In the genomic region with DNA sequence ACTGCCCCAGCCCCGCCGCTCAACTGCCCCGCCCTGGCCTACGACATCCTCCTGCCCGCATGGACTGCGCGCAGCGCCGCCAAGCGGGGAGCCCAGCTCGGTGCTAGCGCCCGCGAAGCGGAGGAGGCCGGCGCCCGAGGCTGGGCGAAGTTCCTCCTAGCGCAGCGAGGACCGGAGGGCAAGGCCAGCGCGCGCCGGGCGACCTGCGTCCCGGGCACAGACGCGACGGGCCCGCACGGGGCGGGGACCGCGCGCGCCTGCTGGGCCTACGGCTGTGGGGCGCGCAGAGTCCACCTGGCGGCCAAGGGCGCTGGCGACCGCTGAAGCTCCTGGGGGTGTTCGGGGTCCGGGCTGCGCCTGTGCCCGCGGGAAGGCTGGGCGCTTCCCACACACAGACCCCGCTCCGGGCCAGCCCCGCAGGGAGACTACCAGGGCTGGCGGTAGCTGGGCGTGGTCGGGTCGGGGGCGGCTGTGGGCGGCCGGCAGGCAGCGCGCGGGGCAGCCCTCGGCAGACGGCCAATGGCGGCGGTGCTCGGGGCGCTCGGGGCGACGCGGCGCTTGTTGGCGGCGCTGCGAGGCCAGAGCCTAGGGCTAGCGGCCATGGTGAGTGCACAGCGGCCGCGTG, we compare ENCODE assay signal across 8 cellular contexts. TPM values are rescaled to one million over a fixed set of nuclear protein-coding genes. Genes with fewer than 3 reads are reported as not detected.
DNase-seq lines count a peak whose midpoint lies in the region; ATAC-seq, FAIRE-seq and TF ChIP-seq lines count a peak whose summit lies in the region.

A gene (plus strand): TSS at position 511 of the 625 bp plus-strand sequence. CDS start 9 bp downstream, at position 520.

- peak within 1 kb of the TSS; percentile 97 for H3K9ac ChIP-seq in HepG2 (ENCODE audit: insufficient read depth, low read depth, low read length)

- no peaks in the 10 kb centered on the region for H3K9me3 ChIP-seq in CD4-positive, CD25-positive, alpha-beta regulatory T cell (ENCODE audit: control insufficient read depth in 2 of 2, low read length in 2 of 2)
- H3K9me3 ChIP-seq in HepG2 (ENCODE audit: low read length), result no peaks in the 10 kb centered on the region

- TF ChIP-seq POLR2A in HepG2 (IDR thresholded peaks at IDR 0.05; ENCODE audit: insufficient read depth in 1 of 2, low read depth in 2 of 2, low read length in 2 of 2), result peak; percentile 74

- TF ChIP-seq CTCF in HepG2 (CRISPR knock-in tag; IDR thresholded peaks at IDR 0.05), result peak; percentile 94

- no peaks in the 10 kb centered on the region for H3K27me3 ChIP-seq in CD4-positive, CD25-positive, alpha-beta regulatory T cell (ENCODE audit: control insufficient read depth, insufficient read depth, low read length)
- H3K27me3 ChIP-seq in HepG2 (ENCODE audit: control insufficient read depth in 1 of 2, insufficient read depth in 2 of 2, low read length in 2 of 2), result no peaks in the 10 kb centered on the region

- no CpG with 5 or more reads among the region's 83 CpGs for WGBS in HepG2 (ENCODE audit: low lambda C conversion rate)

- no peaks in the 10 kb centered on the region for H3K27me3 Mint-ChIP-seq in CD4-positive, CD25-positive, alpha-beta regulatory T cell
- H3K27me3 Mint-ChIP-seq in activated CD4-positive, alpha-beta T cell treated with anti-CD3 and anti-CD28 coated beads, Interleukin-2, amount 10 ng/mL, durations not matched to agents 7 days and 5 days, result no peaks in the 10 kb centered on the region

- peak within 1 kb of the TSS; percentile 98 to 100 (median 98) for H3K27ac Mint-ChIP-seq in CD4-positive, CD25-positive, alpha-beta regulatory T cell
- peak within 1 kb of the TSS; percentile 99 for H3K27ac Mint-ChIP-seq in activated CD4-positive, alpha-beta T cell treated with anti-CD3 and anti-CD28 coated beads, Interleukin-2, amount 10 ng/mL, durations not matched to agents 7 days and 5 days

- peaks cover 11% of the 10 kb centered on the region for H3K36me3 ChIP-seq in CD4-positive, CD25-positive, alpha-beta regulatory T cell (ENCODE audit: control insufficient read depth, insufficient read depth, low read length)
- peaks cover 0 to 11% of the 10 kb centered on the region in 2 experiments; a peak in 1 of 5 replicates for H3K36me3 ChIP-seq in HepG2 (replicated peaks in 1 of 2; ENCODE audit: control insufficient read depth in 1 of 2, insufficient read depth in 2 of 2, low read length in 2 of 2)

- peaks cover 9% of the 10 kb centered on the region for H3K36me3 Mint-ChIP-seq in CD4-positive, CD25-positive, alpha-beta regulatory T cell
- H3K36me3 Mint-ChIP-seq in activated CD4-positive, alpha-beta T cell treated with anti-CD3 and anti-CD28 coated beads, Interleukin-2, amount 10 ng/mL, durations not matched to agents 7 days and 5 days (ENCODE audit: low read depth), result peaks cover 19% of the 10 kb centered on the region

- H3K4me1 Mint-ChIP-seq in CD4-positive, CD25-positive, alpha-beta regulatory T cell, result peaks cover 0 to 17% (median 8%) of the 10 kb centered on the region in 4 donors
- H3K4me1 Mint-ChIP-seq in activated CD4-positive, alpha-beta T cell treated with anti-CD3 and anti-CD28 coated beads, Interleukin-2, amount 10 ng/mL, durations not matched to agents 7 days and 5 days, result peaks cover 23% of the 10 kb centered on the region

- H3K4me2 ChIP-seq in HepG2 (ENCODE audit: low read depth, low read length), result peak within 1 kb of the TSS; percentile 94

- H3K79me2 ChIP-seq in HepG2 (ENCODE audit: insufficient read depth, low read length), result peaks cover 4% of the 10 kb centered on the region

- POLR2A ChIA-PET in activated CD4-positive, alpha-beta T cell treated with anti-CD3 and anti-CD28 coated beads, Interleukin-2, amount 10 ng/mL, durations not matched to agents 7 days and 5 days (lab: Charles Lee), result interaction anchor here (0.6 kb wide), 2 partner anchors 59 to 132 kb away, joined by 3 read pairs; a partner anchor contains a TSS
- POLR2A ChIA-PET in HepG2 (lab: Yijun Ruan, JAX), result interaction anchor here (0.5 to 2.2 kb wide), 20 partner anchors 8 to 317 kb away, joined by 3 to 19 read pairs (median 4); a partner anchor contains a TSS

- TF ChIP-seq EP300 in HepG2 (IDR thresholded peaks at IDR 0.05; ENCODE audit: low read depth in 2 of 2, low read length in 2 of 2), result 0 out of 4 replicates have a peak, but pooled peaks of 1 of the 2 experiments have one; percentile 12
- no peak for TF ChIP-seq EP300 in HepG2 (CRISPR knock-in tag; IDR thresholded peaks at IDR 0.05; ENCODE audit: borderline replicate concordance)

- peak within 1 kb of the TSS; percentile 89 for H3K4me3 ChIP-seq in CD4-positive, CD25-positive, alpha-beta regulatory T cell (ENCODE audit: low read depth, low read length)
- peak within 1 kb of the TSS; percentile 85 to 95 (median 87) for H3K4me3 ChIP-seq in HepG2 (replicated peaks in 1 of 3; ENCODE audit: insufficient read depth in 1 of 3, low read depth in 2 of 3, low read length in 3 of 3)

- peak within 1 kb of the TSS; percentile 91 for H3K27ac ChIP-seq in CD4-positive, CD25-positive, alpha-beta regulatory T cell (ENCODE audit: insufficient read depth, low read length, poor library complexity, severe bottlenecking)
- H3K27ac ChIP-seq in HepG2 (ENCODE audit: extremely low read length, insufficient read depth, low read length), result peak within 1 kb of the TSS; percentile 99

- ATAC-seq in CD4-positive, CD25-positive, alpha-beta regulatory T cell (ENCODE audit: low read depth in 2 of 2), result peak; percentile 89 to 91
- ATAC-seq in GM19372 (IDR thresholded peaks at IDR 0.05; ENCODE audit: low read depth, unreplicated experiment) (peak; percentile 70), HG03521 (IDR thresholded peaks at IDR 0.05; ENCODE audit: unreplicated experiment) (peak; percentile 73), HepG2 (peak; percentile 91)

- H4K20me1 ChIP-seq in HepG2 (ENCODE audit: insufficient read depth, low read length), result no peaks in the 10 kb centered on the region

- no TSS peak for BruUV-seq in HepG2 (replicated peaks; lab: Mats Ljungman, UMichigan)

- peak; percentile 50 for FAIRE-seq in HepG2 (lab: Jason Lieb, UNC)

- DNase-seq in CD4-positive, CD25-positive, alpha-beta regulatory T cell, result peak; percentile 80 to 96 (median 91)
- peak; percentile 97 for DNase-seq in NCI-H69 (lab: John Stamatoyannopoulos, UW)
- peak; percentile 93 for DNase-seq in activated CD4-positive, alpha-beta T cell treated with anti-CD3 and anti-CD28 coated beads, Interleukin-2, amount 10 ng/mL, durations not matched to agents 7 days and 5 days
- DNase-seq in dedifferentiated amniotic fluid mesenchymal stem cell (ENCODE audit: extremely low spot score), result peak; percentile 76
- DNase-seq in HepG2 (ENCODE audit: low spot score), result peak; percentile 80
- DNase-seq in stimulated activated CD4-positive, alpha-beta T cell treated with anti-CD3 and anti-CD28 coated beads, Interleukin-2, amount 100 ng/mL, for 48 hours, result peak; percentile 92 to 94

- H3K4me1 ChIP-seq in CD4-positive, CD25-positive, alpha-beta regulatory T cell (ENCODE audit: control insufficient read depth, insufficient read depth, low read length, poor library complexity, severe bottlenecking), result peaks cover 4% of the 10 kb centered on the region
- H3K4me1 ChIP-seq in HepG2 (ENCODE audit: insufficient read depth, low read length), result peaks cover 13% of the 10 kb centered on the region; the same call in 1 of the 2 replicates

- peak; percentile 88 for TF ChIP-seq RAD21 in HepG2 (CRISPR knock-in tag; IDR thresholded peaks at IDR 0.05)

- in situ Hi-C loops in HepG2 (cut with HindIII; ENCODE audit: extremely low pct_ligation_motif_present, low pct_unique_long_range_greater_than_20kb), result no loop called here

- no peaks in the 10 kb centered on the region for H3K9me3 Mint-ChIP-seq in CD4-positive, CD25-positive, alpha-beta regulatory T cell
- H3K9me3 Mint-ChIP-seq in activated CD4-positive, alpha-beta T cell treated with anti-CD3 and anti-CD28 coated beads, Interleukin-2, amount 10 ng/mL, durations not matched to agents 7 days and 5 days, result no peaks in the 10 kb centered on the region

- CTCF ChIA-PET in activated CD4-positive, alpha-beta T cell treated with anti-CD3 and anti-CD28 coated beads, Interleukin-2, amount 10 ng/mL, durations not matched to agents 7 days and 5 days (lab: Charles Lee), result interaction anchor here (0.5 to 2.8 kb wide), 43 partner anchors 9 to 917 kb away, joined by 3 to 36 read pairs (median 4); a partner anchor contains a TSS
- CTCF ChIA-PET in HepG2 (lab: Yijun Ruan, JAX; ENCODE audit: low intra/inter-chr PET ratio, low total read pairs), result no interaction called here

- intact Hi-C loops in HepG2 (cut with micrococcal nuclease; ENCODE audit: unreplicated experiment), result loop anchor here (2.0 kb wide), 3 partner anchors 30 to 166 kb away; a partner anchor contains a TSS

- H3K4me3 Mint-ChIP-seq in CD4-positive, CD25-positive, alpha-beta regulatory T cell, result peak within 1 kb of the TSS; percentile 95 to 98 (median 97)
- H3K4me3 Mint-ChIP-seq in activated CD4-positive, alpha-beta T cell treated with anti-CD3 and anti-CD28 coated beads, Interleukin-2, amount 10 ng/mL, durations not matched to agents 7 days and 5 days, result peak within 1 kb of the TSS; percentile 92

- H2AFZ ChIP-seq in HepG2 (ENCODE audit: low read length), result no peak within 1 kb of the TSS

RNA-seq across cellular contexts. Expression of the gene that starts here (rescaled TPM):
- 10.6 TPM for total RNA-seq in CD4-positive, CD25-positive, alpha-beta regulatory T cell
- polyA plus RNA-seq in CD4-positive, CD25-positive, alpha-beta regulatory T cell, result 10 to 100 TPM; 10.3 to 12.5 (median 11.5) TPM
- 10 to 100 TPM; 15.4 to 15.7 TPM for total RNA-seq in activated CD4-positive, alpha-beta T cell treated with anti-CD3 and anti-CD28 coated beads, Interleukin-2, amount 10 ng/mL, durations not matched to agents 7 days and 5 days
- total RNA-seq in HepG2 (2016; rRNA removed; fragmentation: Illumina TruSeq; extraction: Trizol), result 12.0 and 12.3 TPM in 2 replicates
- 7.1 and 9.2 TPM in 2 replicates for total RNA-seq in HepG2 (2016; cell fraction: cytosol; rRNA removed; fragmentation: Illumina TruSeq; extraction: Trizol; ENCODE audit: low read depth)
- total RNA-seq in HepG2 (2016; cell fraction: insoluble cytoplasmic fraction; rRNA removed; fragmentation: Illumina TruSeq; extraction: Trizol), result 11.0 and 11.8 TPM in 2 replicates
- 10.6 and 11.8 TPM in 2 replicates for total RNA-seq in HepG2 (2016; cell fraction: membrane; rRNA removed; fragmentation: Illumina TruSeq; extraction: Trizol)
- 9.6 and 10.0 TPM in 2 replicates for total RNA-seq in HepG2 (2016; cell fraction: nucleus; rRNA removed; fragmentation: Illumina TruSeq; extraction: Trizol)
- 4.1 and 5.5 TPM in 2 replicates for polyA plus RNA-seq in HepG2 (2011; rRNA removed)
- polyA plus RNA-seq in HepG2 (2011; cell fraction: cytosol; rRNA removed), result 3.9 and 4.1 TPM in 2 replicates
- polyA plus RNA-seq in HepG2 (2011; cell fraction: nucleus; rRNA removed), result 4.0 and 4.1 TPM in 2 replicates
- 3.2 and 4.6 TPM in 2 replicates for polyA plus RNA-seq in HepG2 (2012)
- polyA plus RNA-seq in HepG2 (2016; cell fraction: cytosol; fragmentation: Illumina TruSeq; extraction: Trizol; ENCODE audit: low read depth), result 8.6 and 11.4 TPM in 2 replicates
- 10.4 and 11.3 TPM in 2 replicates for polyA plus RNA-seq in HepG2 (2016; cell fraction: insoluble cytoplasmic fraction; fragmentation: Illumina TruSeq; extraction: Trizol; ENCODE audit: low read depth)
- 8.8 and 9.2 TPM in 2 replicates for polyA plus RNA-seq in HepG2 (2016; cell fraction: membrane; fragmentation: Illumina TruSeq; extraction: Trizol; ENCODE audit: low read depth)
- polyA plus RNA-seq in HepG2 (2016; cell fraction: nucleus; fragmentation: Illumina TruSeq; extraction: Trizol; ENCODE audit: insufficient read depth, low read depth), result 16.0 and 16.6 TPM in 2 replicates
- polyA minus RNA-seq in HepG2 (2011; rRNA and poly(A)+ RNA removed; ENCODE audit: low replicate concordance), result 2.3 and 4.8 TPM in 2 replicates
- polyA minus RNA-seq in HepG2 (2011; cell fraction: cytosol; rRNA and poly(A)+ RNA removed), result 2.8 and 3.4 TPM in 2 replicates
- polyA minus RNA-seq in HepG2 (2011; cell fraction: nucleus; rRNA and poly(A)+ RNA removed), result 5.0 and 8.0 TPM in 2 replicates

Comparison
In these comparisons a context has a peak if more than half of its experiments do, and no peak if none do; other contexts are left out.
1. Peak in every context shown above with its lines: DNase-seq, ATAC-seq, H3K4me3 ChIP-seq and H3K27ac ChIP-seq.